ENCODE assay signal across 12 cellular contexts in the genomic region with DNA sequence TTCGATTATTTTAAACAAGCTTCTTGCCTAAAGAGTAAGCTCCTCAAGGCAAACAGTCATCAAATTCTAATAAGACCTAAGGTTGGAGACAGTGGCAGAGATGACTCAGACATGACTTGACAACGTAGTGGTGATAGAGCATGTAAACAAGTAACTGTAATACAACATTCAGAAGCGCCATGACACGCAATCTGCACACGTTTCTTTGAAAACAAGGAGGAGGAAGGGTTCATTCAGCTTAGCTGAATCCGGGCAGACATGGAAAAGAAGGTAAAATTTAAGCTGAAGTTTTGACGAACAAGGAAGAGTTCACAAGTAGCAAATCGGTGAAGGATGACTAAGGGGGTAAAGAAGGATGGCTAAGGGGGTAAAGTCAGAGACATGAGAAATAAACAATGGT.
DNase-seq lines count a peak whose midpoint lies in the region; ATAC-seq and TF ChIP-seq lines count a peak whose summit lies in the region.
"Had no signal": no experiment of that assay in that cellular context is flagged by ENCODE, and none has a peak within 500 bp of the region (broad histone marks: within the 10 kb centered on the region; RNA-seq: fewer than 3 reads in every experiment).

No MANE protein-coding gene starts in this region.

- no peak overlapping the region for H3K27ac ChIP-seq in gastrocnemius medialis

- H3K4me3 ChIP-seq in astrocyte of the spinal cord (ENCODE audit: low read depth, low read length) (no peak overlapping the region), gastrocnemius medialis (no peak overlapping the region)

- TF ChIP-seq CTCF in astrocyte of the spinal cord (IDR thresholded peaks at IDR 0.05; ENCODE audit: low read depth, low read length) (no peak), gastrocnemius medialis (IDR thresholded peaks at IDR 0.05 in 4 of 5, conservative IDR thresholded peaks at IDR 0.05 in 1 of 5) (no peak)

- ATAC-seq in gastrocnemius medialis (no peak), HG03442 (IDR thresholded peaks at IDR 0.05; ENCODE audit: unreplicated experiment) (no peak), GM19324 (IDR thresholded peaks at IDR 0.05; ENCODE audit: low FRiP score, unreplicated experiment) (no peak)
- ATAC-seq: left colon had no signal

- H3K27me3 ChIP-seq in gastrocnemius medialis: no peaks in the 10 kb centered on the region

- no peak for TF ChIP-seq POLR2A in gastrocnemius medialis (IDR thresholded peaks at IDR 0.05)

- intact Hi-C loops in gastrocnemius medialis (cut with DNase I; ENCODE audit: low total_unique reads): loop anchor here (10.0 kb wide), 2 partner anchors 234 to 494 kb away; no protein-coding TSS in a partner anchor

- H3K36me3 ChIP-seq in gastrocnemius medialis: no peaks in the 10 kb centered on the region

- peaks cover 0 to 5% of the 10 kb centered on the region in 2 donors for H3K4me1 ChIP-seq in gastrocnemius medialis

- DNase-seq in Daoy (ENCODE audit: low read depth): peak; percentile 65
- DNase-seq in LoVo (ENCODE audit: low spot score): peak; percentile 38
- peak; percentile 71 for DNase-seq in astrocyte of the spinal cord (ENCODE audit: low read depth, low spot score)
- DNase-seq in kidney tubule cell (ENCODE audit: low spot score): peak; percentile 81
- DNase-seq in NCI-H345 (lab: John Stamatoyannopoulos, UW): no peak
- no peak for DNase-seq in gastrocnemius medialis
- DNase-seq: activated T-cell treated with anti-CD3 and anti-CD28 coated beads, Interleukin-2, amount 50 U/mL, for 1 hour; foreskin melanocyte; left colon; NCI-H1930 had no signal

- in situ Hi-C loops in astrocyte of the spinal cord (cut with HindIII; ENCODE audit: low sequenced_read_pairs) (no loop called here), gastrocnemius medialis (cut with MboI; ENCODE audit: low sequenced_read_pairs in 4 of 4) (loop anchor here (10.0 to 25.0 kb wide), 6 partner anchors 154 to 1254 kb away; a partner anchor contains a TSS)

- no peaks in the 10 kb centered on the region for H3K9me3 ChIP-seq in gastrocnemius medialis

Comparison
In these comparisons a context has a peak if more than half of its experiments do, and no peak if none do; other contexts are left out.
1. DNase-seq: peak in Daoy (single experiment), LoVo (single experiment), astrocyte of the spinal cord (single experiment) and kidney tubule cell (single experiment); none in NCI-H345 (single experiment) and gastrocnemius medialis (0 of 2).